In genomic region chr11:2550606-2550970, GRCh38 we compare ENCODE assay signal across 14 cellular contexts.
"Had no signal": no experiment of that assay in that cellular context is flagged by ENCODE, and none has a peak within 500 bp of the region (broad histone marks: within the 10 kb centered on the region; RNA-seq: fewer than 3 reads in every experiment).

No MANE protein-coding gene starts in this region.

- H3K4me3 ChIP-seq: esophagus squamous epithelium, pancreas, SK-N-MC, thyroid gland had no signal

- H3K4me1 ChIP-seq: esophagus squamous epithelium, pancreas had no signal

- DNase-seq: activated CD4-positive, alpha-beta memory T cell treated with anti-CD3 and anti-CD28 coated beads for 36 hours; activated CD4-positive, alpha-beta T cell treated with anti-CD3 and anti-CD28 coated beads for 4 hours; activated naive CD4-positive, alpha-beta T cell treated with Interleukin-2 at 50 U/mL for 16 hours; activated T-cell treated with anti-CD3 and anti-CD28 coated beads for 4 hours; effector memory CD4-positive, alpha-beta T cell; esophagus squamous epithelium; hippocampal formation; naive B cell; stimulated activated naive CD4-positive, alpha-beta T cell had no signal

- H3K36me3 ChIP-seq: esophagus squamous epithelium, pancreas, thyroid gland had no signal

- H3K27me3 ChIP-seq: esophagus squamous epithelium, pancreas, thyroid gland had no signal

- H3K9me3 ChIP-seq: esophagus squamous epithelium, pancreas, thyroid gland had no signal

- H3K27ac ChIP-seq: pancreas, SK-N-MC, thyroid gland had no signal

- ATAC-seq: left colon, WTC11 had no signal
